Comparison of ENCODE assay signal across 15 cellular contexts in the genomic region with DNA sequence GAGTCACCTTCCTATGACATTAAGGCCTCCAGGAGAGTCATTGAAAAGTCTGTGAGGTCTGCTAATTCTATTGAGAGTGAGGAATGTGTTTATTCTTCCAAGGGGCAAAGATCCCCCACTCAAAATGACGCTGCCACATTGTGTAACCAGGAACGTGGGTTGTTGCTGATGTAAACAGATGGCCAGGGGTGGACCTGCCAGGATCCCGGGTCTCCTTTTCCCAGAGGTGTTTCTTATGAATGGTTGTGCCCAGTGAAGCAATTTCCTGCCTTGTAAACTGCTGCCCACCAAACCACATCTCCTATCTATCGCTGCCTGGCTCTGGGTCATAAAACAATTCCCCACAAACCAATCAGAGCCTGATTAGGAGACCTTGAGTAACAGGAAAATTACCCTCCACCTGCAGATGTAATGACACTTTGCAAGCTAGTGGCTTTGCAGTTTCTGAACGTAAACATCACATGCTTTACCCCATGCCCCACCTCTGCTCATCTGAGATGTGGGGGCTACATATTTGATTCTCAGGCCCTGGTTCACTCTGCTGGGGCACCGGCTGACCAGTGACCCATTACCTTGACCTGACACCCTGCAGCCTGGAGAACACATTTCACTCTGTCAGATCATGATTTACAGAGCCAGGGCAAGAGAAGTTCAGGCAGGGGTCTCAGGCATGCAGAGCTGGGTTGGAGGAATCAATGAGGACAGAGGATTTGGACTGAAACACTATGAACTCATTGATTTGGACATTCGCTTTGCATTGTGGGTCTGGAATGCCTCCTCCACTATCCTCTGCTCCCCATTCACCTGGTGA. TPM values are rescaled to one million over a fixed set of nuclear protein-coding genes. Genes with fewer than 3 reads are reported as not detected.
DNase-seq lines count a peak whose midpoint lies in the region; ATAC-seq and TF ChIP-seq lines count a peak whose summit lies in the region.
"Had no signal": no experiment of that assay in that cellular context is flagged by ENCODE, and none has a peak within 500 bp of the region (broad histone marks: within the 10 kb centered on the region; RNA-seq: fewer than 3 reads in every experiment).

No MANE protein-coding gene starts in this region.

- no peak for TF ChIP-seq POLR2A in Peyer's patch (IDR thresholded peaks at IDR 0.05)

- no peaks in the 10 kb centered on the region for H3K36me3 Mint-ChIP-seq in T-helper 17 cell (ENCODE audit: low read depth)

- peak overlapping the region in 2 of 4 donors; percentile 52 to 82 for H3K27ac ChIP-seq in Peyer's patch
- H3K27ac ChIP-seq: adrenal gland had no signal

- H3K4me3 Mint-ChIP-seq in T-helper 17 cell: no peak overlapping the region
- H3K4me3 Mint-ChIP-seq: activated T-cell treated with anti-CD3 and anti-CD28 coated beads, Interleukin-2, amount 50 U/mL, for 72 hours had no signal

- DNase-seq in NK-92 treated with Interleukin-12 subunit alpha and Interleukin-12 subunit beta, amount 100 ng/mL, for 24 hours (lab: John Stamatoyannopoulos, UW): peak; percentile 31
- DNase-seq in NK-92 (lab: John Stamatoyannopoulos, UW; ENCODE audit: unreplicated experiment) (no peak), Peyer's patch (peak in 2 of 3 donors; percentile 54 to 56), kidney epithelial cell (ENCODE audit: low read depth) (peak; percentile 93), NCI-H446 treated with DMSO at 0.1 percent for 48 hours (lab: John Stamatoyannopoulos, UW) (no peak), T-helper 17 cell (no peak), CD1c-positive myeloid dendritic cell (ENCODE audit: extremely low spot score) (no peak)
- DNase-seq: activated T-cell treated with anti-CD3 and anti-CD28 coated beads, Interleukin-2, amount 50 U/mL, for 72 hours; adrenal gland; mesendoderm; NCI-H1092 treated with DMSO at 0.1 percent for 48 hours; NCI-H510A treated with DMSO at 0.1 percent for 48 hours; stimulated activated CD4-positive, alpha-beta T cell treated with anti-CD3 and anti-CD28 coated beads, Interleukin-12 subunit alpha, Interleukin-12 subunit beta, amount 100 ng/mL, for 4 hours; T-helper 9 cell had no signal

- peaks cover 38% of the 10 kb centered on the region for H3K27me3 Mint-ChIP-seq in T-helper 17 cell

- H3K27me3 ChIP-seq in Peyer's patch (no peaks in the 10 kb centered on the region), kidney epithelial cell (ENCODE audit: control insufficient read depth, insufficient read depth, low read length) (no peaks in the 10 kb centered on the region)

- peaks cover 0 to 24% (median 0%) of the 10 kb centered on the region in 4 donors for H3K4me1 ChIP-seq in Peyer's patch
- H3K4me1 ChIP-seq: adrenal gland had no signal

- H3K36me3 ChIP-seq in Peyer's patch: no peaks in the 10 kb centered on the region
- H3K36me3 ChIP-seq in kidney epithelial cell (ENCODE audit: control insufficient read depth, insufficient read depth, low read length): no peaks in the 10 kb centered on the region
- H3K36me3 ChIP-seq: adrenal gland had no signal

- no peak overlapping the region for H3K4me3 ChIP-seq in Peyer's patch
- no peak overlapping the region for H3K4me3 ChIP-seq in kidney epithelial cell (ENCODE audit: low read depth, low read length)
- H3K4me3 ChIP-seq: adrenal gland had no signal

- H3K4me1 Mint-ChIP-seq in T-helper 17 cell: no peaks in the 10 kb centered on the region

- no peak for TF ChIP-seq CTCF in Peyer's patch (IDR thresholded peaks at IDR 0.05)
- no peak for TF ChIP-seq CTCF in kidney epithelial cell (IDR thresholded peaks at IDR 0.05; ENCODE audit: insufficient read depth, low read length, poor library complexity, severe bottlenecking)

- no peak overlapping the region for H3K27ac Mint-ChIP-seq in T-helper 17 cell
- H3K27ac Mint-ChIP-seq: activated T-cell treated with anti-CD3 and anti-CD28 coated beads, Interleukin-2, amount 50 U/mL, for 72 hours had no signal

- H3K9me3 ChIP-seq in Peyer's patch (peaks cover 0 to 4% (median 0%) of the 10 kb centered on the region in 4 donors), T-helper 17 cell (ENCODE audit: control insufficient read depth, low read length, poor library complexity, severe bottlenecking) (peaks cover 4% of the 10 kb centered on the region)
- H3K9me3 ChIP-seq: adrenal gland had no signal

- ATAC-seq in GM21528 (IDR thresholded peaks at IDR 0.05; ENCODE audit: low FRiP score, unreplicated experiment): no peak
- no peak for ATAC-seq in T-helper 17 cell
- ATAC-seq: activated T-cell treated with anti-CD3 and anti-CD28 coated beads, Interleukin-2, amount 50 U/mL, for 72 hours had no signal

RNA-seq across cellular contexts. Expression of a gene that starts 33.1 kb away (rescaled TPM):
- total RNA-seq in Peyer's patch: 10 to 100 TPM; 30.2 to 54.6 (median 43.0) TPM
- 35.6 and 38.1 TPM in 2 replicates for total RNA-seq in kidney epithelial cell
- total RNA-seq in T-helper 17 cell: 10 to 100 TPM; 23.2 to 31.7 TPM

Comparison
In these comparisons a context has a peak if more than half of its experiments do, and no peak if none do; other contexts are left out.
1. DNase-seq: peak in NK-92 treated with Interleukin-12 subunit alpha and Interleukin-12 subunit beta, amount 100 ng/mL, for 24 hours (single experiment), Peyer's patch (2 of 3) and kidney epithelial cell (single experiment); none in NK-92 (single experiment), NCI-H446 treated with DMSO at 0.1 percent for 48 hours (single experiment), T-helper 17 cell (0 of 3) and CD1c-positive myeloid dendritic cell (single experiment).